Comparison of ENCODE assay signal across 1 cellular context in the genomic region with DNA sequence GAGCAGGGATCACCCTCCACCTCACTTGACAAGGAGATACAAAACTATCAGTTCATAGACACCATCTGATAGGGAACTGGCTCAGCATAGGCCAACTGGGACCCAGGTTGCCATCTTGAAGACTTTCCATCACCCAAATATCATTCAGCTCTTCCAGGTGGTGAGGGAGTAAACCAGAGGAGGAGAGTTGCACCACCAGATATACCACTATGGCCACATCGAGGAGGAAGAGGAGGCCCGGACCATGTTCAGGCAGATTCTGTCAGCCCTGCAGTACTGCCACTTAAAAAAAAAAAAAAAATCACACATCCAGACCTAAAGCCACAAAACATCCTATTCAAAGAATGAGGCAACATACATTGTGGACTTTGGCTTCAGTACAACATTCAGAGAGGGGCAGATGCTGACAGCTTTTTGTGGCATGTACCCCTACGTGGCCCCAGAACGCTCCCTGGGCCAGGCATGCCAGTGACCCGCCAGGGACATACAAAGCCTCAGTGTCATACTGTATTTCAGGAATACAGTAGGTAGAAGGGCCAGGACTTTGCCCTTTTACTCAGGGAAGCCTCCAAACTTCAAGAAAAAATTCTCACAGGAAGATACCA.
A peak's percentile ranks its signal among the peaks of the same experiment; 100 is the strongest.
TF ChIP-seq lines count a peak whose summit lies in the region.

No MANE protein-coding gene starts in this region.

TF ChIP-seq in HepG2, 621 proteins besides CTCF, POLR2A, EP300 and RAD21 (continued from another document and continues in another):
- no peak for TF ChIP-seq SNAI1 (CRISPR knock-in tag; IDR thresholded peaks at IDR 0.05; ENCODE audit: borderline replicate concordance)
- TF ChIP-seq, protein P1, sequence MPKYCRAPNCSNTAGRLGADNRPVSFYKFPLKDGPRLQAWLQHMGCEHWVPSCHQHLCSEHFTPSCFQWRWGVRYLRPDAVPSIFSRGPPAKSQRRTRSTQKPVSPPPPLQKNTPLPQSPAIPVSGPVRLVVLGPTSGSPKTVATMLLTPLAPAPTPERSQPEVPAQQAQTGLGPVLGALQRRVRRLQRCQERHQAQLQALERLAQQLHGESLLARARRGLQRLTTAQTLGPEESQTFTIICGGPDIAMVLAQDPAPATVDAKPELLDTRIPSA (CRISPR knock-in tag; IDR thresholded peaks at IDR 0.05; ENCODE audit: borderline replicate concordance): no peak
- no peak; the same call in 1 of the 2 replicates for TF ChIP-seq ESRRA (CRISPR knock-in tag; IDR thresholded peaks at IDR 0.05; ENCODE audit: low read depth)
- peak; percentile 12; the same call in 1 of the 2 replicates for TF ChIP-seq ZNF629 (CRISPR knock-in tag; conservative IDR thresholded peaks at IDR 0.05)
- TF ChIP-seq RBAK (CRISPR knock-in tag; IDR thresholded peaks at IDR 0.05): no peak
- TF ChIP-seq NPAS2 (CRISPR knock-in tag; IDR thresholded peaks at IDR 0.05; ENCODE audit: borderline replicate concordance): no peak
- TF ChIP-seq, protein P2, sequence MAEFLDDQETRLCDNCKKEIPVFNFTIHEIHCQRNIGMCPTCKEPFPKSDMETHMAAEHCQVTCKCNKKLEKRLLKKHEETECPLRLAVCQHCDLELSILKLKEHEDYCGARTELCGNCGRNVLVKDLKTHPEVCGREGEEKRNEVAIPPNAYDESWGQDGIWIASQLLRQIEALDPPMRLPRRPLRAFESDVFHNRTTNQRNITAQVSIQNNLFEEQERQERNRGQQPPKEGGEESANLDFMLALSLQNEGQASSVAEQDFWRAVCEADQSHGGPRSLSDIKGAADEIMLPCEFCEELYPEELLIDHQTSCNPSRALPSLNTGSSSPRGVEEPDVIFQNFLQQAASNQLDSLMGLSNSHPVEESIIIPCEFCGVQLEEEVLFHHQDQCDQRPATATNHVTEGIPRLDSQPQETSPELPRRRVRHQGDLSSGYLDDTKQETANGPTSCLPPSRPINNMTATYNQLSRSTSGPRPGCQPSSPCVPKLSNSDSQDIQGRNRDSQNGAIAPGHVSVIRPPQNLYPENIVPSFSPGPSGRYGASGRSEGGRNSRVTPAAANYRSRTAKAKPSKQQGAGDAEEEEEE (CRISPR knock-in tag; IDR thresholded peaks at IDR 0.05; ENCODE audit: borderline replicate concordance): peak; percentile 30; the same call in 1 of the 2 replicates
- 0 out of 2 replicates have a peak, but pooled peaks have one; percentile 31 for TF ChIP-seq KDM2A (CRISPR knock-in tag; IDR thresholded peaks at IDR 0.05; ENCODE audit: borderline replicate concordance, low read depth)
- peak; percentile 59; the same call in 1 of the 3 replicates for TF ChIP-seq MXI1 (IDR thresholded peaks at IDR 0.05; ENCODE audit: borderline replicate concordance, low read depth, low read length)
- TF ChIP-seq ZNF496 (CRISPR knock-in tag; IDR thresholded peaks at IDR 0.05; ENCODE audit: insufficient replicate concordance): no peak
- TF ChIP-seq ZFY (CRISPR knock-in tag; IDR thresholded peaks at IDR 0.05): no peak
- TF ChIP-seq, protein P3, sequence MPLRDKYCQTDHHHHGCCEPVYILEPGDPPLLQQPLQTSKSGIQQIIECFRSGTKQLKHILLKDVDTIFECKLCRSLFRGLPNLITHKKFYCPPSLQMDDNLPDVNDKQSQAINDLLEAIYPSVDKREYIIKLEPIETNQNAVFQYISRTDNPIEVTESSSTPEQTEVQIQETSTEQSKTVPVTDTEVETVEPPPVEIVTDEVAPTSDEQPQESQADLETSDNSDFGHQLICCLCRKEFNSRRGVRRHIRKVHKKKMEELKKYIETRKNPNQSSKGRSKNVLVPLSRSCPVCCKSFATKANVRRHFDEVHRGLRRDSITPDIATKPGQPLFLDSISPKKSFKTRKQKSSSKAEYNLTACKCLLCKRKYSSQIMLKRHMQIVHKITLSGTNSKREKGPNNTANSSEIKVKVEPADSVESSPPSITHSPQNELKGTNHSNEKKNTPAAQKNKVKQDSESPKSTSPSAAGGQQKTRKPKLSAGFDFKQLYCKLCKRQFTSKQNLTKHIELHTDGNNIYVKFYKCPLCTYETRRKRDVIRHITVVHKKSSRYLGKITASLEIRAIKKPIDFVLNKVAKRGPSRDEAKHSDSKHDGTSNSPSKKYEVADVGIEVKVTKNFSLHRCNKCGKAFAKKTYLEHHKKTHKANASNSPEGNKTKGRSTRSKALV (CRISPR knock-in tag; IDR thresholded peaks at IDR 0.05): no peak
- no peak for TF ChIP-seq SP2 (CRISPR knock-in tag; IDR thresholded peaks at IDR 0.05)
- TF ChIP-seq PLRG1 (conservative IDR thresholded peaks at IDR 0.05): no peak
- TF ChIP-seq ZNF274 (CRISPR knock-in tag; IDR thresholded peaks at IDR 0.05): no peak
- TF ChIP-seq HNF4A (CRISPR knock-in tag; IDR thresholded peaks at IDR 0.05): peak; percentile 93
- TF ChIP-seq, protein P4, sequence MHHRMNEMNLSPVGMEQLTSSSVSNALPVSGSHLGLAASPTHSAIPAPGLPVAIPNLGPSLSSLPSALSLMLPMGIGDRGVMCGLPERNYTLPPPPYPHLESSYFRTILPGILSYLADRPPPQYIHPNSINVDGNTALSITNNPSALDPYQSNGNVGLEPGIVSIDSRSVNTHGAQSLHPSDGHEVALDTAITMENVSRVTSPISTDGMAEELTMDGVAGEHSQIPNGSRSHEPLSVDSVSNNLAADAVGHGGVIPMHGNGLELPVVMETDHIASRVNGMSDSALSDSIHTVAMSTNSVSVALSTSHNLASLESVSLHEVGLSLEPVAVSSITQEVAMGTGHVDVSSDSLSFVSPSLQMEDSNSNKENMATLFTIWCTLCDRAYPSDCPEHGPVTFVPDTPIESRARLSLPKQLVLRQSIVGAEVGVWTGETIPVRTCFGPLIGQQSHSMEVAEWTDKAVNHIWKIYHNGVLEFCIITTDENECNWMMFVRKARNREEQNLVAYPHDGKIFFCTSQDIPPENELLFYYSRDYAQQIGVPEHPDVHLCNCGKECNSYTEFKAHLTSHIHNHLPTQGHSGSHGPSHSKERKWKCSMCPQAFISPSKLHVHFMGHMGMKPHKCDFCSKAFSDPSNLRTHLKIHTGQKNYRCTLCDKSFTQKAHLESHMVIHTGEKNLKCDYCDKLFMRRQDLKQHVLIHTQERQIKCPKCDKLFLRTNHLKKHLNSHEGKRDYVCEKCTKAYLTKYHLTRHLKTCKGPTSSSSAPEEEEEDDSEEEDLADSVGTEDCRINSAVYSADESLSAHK (CRISPR knock-in tag; IDR thresholded peaks at IDR 0.05; ENCODE audit: borderline replicate concordance): no peak
- no peak for TF ChIP-seq TBP (CRISPR knock-in tag; IDR thresholded peaks at IDR 0.05)
- no peak for TF ChIP-seq RFX3 (CRISPR knock-in tag; IDR thresholded peaks at IDR 0.05)
- TF ChIP-seq ZNF761 (CRISPR knock-in tag; conservative IDR thresholded peaks at IDR 0.05): no peak
- no peak for TF ChIP-seq CBX2 (IDR thresholded peaks at IDR 0.05; ENCODE audit: low read depth, low read length)
- TF ChIP-seq CBX2 (CRISPR knock-in tag; IDR thresholded peaks at IDR 0.05; ENCODE audit: low read depth): no peak
- peak; percentile 46; the same call in 1 of the 2 replicates for TF ChIP-seq RCOR2 (CRISPR knock-in tag; IDR thresholded peaks at IDR 0.05)
- no peak for TF ChIP-seq ZNF558 (CRISPR knock-in tag; IDR thresholded peaks at IDR 0.05; ENCODE audit: borderline replicate concordance)
- no peak for TF ChIP-seq ZNF766 (CRISPR knock-in tag; IDR thresholded peaks at IDR 0.05; ENCODE audit: borderline replicate concordance)
- TF ChIP-seq ZFP37 (CRISPR knock-in tag; IDR thresholded peaks at IDR 0.05; ENCODE audit: borderline replicate concordance): no peak
- TF ChIP-seq ZKSCAN1 (IDR thresholded peaks at IDR 0.05; ENCODE audit: low read length): no peak
- TF ChIP-seq ZNF24 (IDR thresholded peaks at IDR 0.05): no peak
- no peak for TF ChIP-seq ZNF790 (CRISPR knock-in tag; IDR thresholded peaks at IDR 0.05; ENCODE audit: borderline replicate concordance)
- TF ChIP-seq KLF16 (CRISPR knock-in tag; IDR thresholded peaks at IDR 0.05): peak in 1 of 2 experiments; percentile 74; a peak in 1 of 4 replicates
- TF ChIP-seq PHF8 (CRISPR knock-in tag; IDR thresholded peaks at IDR 0.05): no peak
- no peak for TF ChIP-seq FOXC1 (CRISPR knock-in tag; IDR thresholded peaks at IDR 0.05; ENCODE audit: borderline replicate concordance)
- TF ChIP-seq, protein P5, sequence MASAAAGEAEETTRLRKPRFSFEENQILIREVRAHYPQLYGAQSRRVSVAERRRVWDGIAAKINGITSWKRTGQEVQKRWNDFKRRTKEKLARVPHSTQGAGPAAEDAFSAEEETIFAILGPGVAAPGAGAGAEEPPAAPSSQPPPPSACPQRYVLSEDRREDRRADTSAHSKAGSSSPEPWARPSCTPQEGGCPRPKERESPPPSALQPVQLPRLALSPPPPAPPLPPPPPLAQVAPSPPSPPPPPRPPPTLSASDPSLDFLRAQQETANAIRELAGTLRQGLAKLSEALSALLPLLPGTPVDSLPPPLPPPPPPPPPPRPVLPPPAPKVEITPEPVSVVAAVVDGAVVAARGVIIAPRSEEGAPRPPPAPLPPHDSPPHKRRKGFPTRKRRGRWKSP (CRISPR knock-in tag; IDR thresholded peaks at IDR 0.05): no peak
- no peak for TF ChIP-seq ZNF792 (CRISPR knock-in tag; IDR thresholded peaks at IDR 0.05)
- peak; percentile 10; the same call in 1 of the 2 replicates for TF ChIP-seq MIXL1 (CRISPR knock-in tag; IDR thresholded peaks at IDR 0.05)
- no peak for TF ChIP-seq TSC22D2 (CRISPR knock-in tag; IDR thresholded peaks at IDR 0.05; ENCODE audit: borderline replicate concordance)
- no peak for TF ChIP-seq ZNF850 (CRISPR knock-in tag; conservative IDR thresholded peaks at IDR 0.05)
- peak; percentile 59 for TF ChIP-seq ZNF883 (CRISPR knock-in tag; IDR thresholded peaks at IDR 0.05; ENCODE audit: not compliant biosample characterization)
- no peak for TF ChIP-seq TAF1 (CRISPR knock-in tag; IDR thresholded peaks at IDR 0.05)
- TF ChIP-seq POLR2AphosphoS2 (IDR thresholded peaks at IDR 0.05; ENCODE audit: low read depth, low read length): no peak
- TF ChIP-seq, protein P6, sequence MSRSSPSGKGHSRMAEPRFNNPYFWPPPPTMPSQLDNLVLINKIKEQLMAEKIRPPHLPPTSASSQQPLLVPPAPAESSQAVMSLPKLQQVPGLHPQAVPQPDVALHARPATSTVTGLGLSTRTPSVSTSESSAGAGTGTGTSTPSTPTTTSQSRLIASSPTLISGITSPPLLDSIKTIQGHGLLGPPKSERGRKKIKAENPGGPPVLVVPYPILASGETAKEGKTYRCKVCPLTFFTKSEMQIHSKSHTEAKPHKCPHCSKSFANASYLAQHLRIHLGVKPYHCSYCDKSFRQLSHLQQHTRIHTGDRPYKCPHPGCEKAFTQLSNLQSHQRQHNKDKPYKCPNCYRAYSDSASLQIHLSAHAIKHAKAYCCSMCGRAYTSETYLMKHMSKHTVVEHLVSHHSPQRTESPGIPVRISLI (CRISPR knock-in tag; IDR thresholded peaks at IDR 0.05; ENCODE audit: borderline replicate concordance): peak; percentile 95
- no peak for TF ChIP-seq PITX1 (CRISPR knock-in tag; IDR thresholded peaks at IDR 0.05)
- no peak for TF ChIP-seq KLF11 (CRISPR knock-in tag; IDR thresholded peaks at IDR 0.05)
- TF ChIP-seq, protein P7, sequence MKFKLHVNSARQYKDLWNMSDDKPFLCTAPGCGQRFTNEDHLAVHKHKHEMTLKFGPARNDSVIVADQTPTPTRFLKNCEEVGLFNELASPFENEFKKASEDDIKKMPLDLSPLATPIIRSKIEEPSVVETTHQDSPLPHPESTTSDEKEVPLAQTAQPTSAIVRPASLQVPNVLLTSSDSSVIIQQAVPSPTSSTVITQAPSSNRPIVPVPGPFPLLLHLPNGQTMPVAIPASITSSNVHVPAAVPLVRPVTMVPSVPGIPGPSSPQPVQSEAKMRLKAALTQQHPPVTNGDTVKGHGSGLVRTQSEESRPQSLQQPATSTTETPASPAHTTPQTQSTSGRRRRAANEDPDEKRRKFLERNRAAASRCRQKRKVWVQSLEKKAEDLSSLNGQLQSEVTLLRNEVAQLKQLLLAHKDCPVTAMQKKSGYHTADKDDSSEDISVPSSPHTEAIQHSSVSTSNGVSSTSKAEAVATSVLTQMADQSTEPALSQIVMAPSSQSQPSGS (CRISPR knock-in tag; IDR thresholded peaks at IDR 0.05): peak; percentile 58; the same call in 1 of the 2 replicates
- TF ChIP-seq, protein P8, sequence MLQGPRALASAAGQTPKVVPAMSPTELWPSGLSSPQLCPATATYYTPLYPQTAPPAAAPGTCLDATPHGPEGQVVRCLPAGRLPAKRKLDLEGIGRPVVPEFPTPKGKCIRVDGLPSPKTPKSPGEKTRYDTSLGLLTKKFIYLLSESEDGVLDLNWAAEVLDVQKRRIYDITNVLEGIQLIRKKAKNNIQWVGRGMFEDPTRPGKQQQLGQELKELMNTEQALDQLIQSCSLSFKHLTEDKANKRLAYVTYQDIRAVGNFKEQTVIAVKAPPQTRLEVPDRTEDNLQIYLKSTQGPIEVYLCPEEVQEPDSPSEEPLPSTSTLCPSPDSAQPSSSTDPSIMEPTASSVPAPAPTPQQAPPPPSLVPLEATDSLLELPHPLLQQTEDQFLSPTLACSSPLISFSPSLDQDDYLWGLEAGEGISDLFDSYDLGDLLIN (CRISPR knock-in tag; IDR thresholded peaks at IDR 0.05; ENCODE audit: borderline replicate concordance): no peak
- no peak for TF ChIP-seq PRMT3 (CRISPR knock-in tag; IDR thresholded peaks at IDR 0.05; ENCODE audit: borderline replicate concordance, low read depth)
- 0 out of 2 replicates have a peak, but pooled peaks have one; percentile 39 for TF ChIP-seq SPEN (CRISPR knock-in tag; IDR thresholded peaks at IDR 0.05; ENCODE audit: low read depth)
- TF ChIP-seq, protein P9, sequence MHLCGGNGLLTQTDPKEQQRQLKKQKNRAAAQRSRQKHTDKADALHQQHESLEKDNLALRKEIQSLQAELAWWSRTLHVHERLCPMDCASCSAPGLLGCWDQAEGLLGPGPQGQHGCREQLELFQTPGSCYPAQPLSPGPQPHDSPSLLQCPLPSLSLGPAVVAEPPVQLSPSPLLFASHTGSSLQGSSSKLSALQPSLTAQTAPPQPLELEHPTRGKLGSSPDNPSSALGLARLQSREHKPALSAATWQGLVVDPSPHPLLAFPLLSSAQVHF (CRISPR knock-in tag; IDR thresholded peaks at IDR 0.05): no peak
- TF ChIP-seq ZC3H13 (CRISPR knock-in tag; IDR thresholded peaks at IDR 0.05): no peak
- no peak for TF ChIP-seq EEA1 (CRISPR knock-in tag; IDR thresholded peaks at IDR 0.05; ENCODE audit: borderline replicate concordance)
- TF ChIP-seq ZNF672 (CRISPR knock-in tag; IDR thresholded peaks at IDR 0.05): no peak
- TF ChIP-seq SOX5 (CRISPR knock-in tag; IDR thresholded peaks at IDR 0.05; ENCODE audit: borderline replicate concordance): peak; percentile 66; the same call in 1 of the 2 replicates
- no peak for TF ChIP-seq ARID2 (CRISPR knock-in tag; IDR thresholded peaks at IDR 0.05; ENCODE audit: borderline replicate concordance)
- TF ChIP-seq, protein P10, sequence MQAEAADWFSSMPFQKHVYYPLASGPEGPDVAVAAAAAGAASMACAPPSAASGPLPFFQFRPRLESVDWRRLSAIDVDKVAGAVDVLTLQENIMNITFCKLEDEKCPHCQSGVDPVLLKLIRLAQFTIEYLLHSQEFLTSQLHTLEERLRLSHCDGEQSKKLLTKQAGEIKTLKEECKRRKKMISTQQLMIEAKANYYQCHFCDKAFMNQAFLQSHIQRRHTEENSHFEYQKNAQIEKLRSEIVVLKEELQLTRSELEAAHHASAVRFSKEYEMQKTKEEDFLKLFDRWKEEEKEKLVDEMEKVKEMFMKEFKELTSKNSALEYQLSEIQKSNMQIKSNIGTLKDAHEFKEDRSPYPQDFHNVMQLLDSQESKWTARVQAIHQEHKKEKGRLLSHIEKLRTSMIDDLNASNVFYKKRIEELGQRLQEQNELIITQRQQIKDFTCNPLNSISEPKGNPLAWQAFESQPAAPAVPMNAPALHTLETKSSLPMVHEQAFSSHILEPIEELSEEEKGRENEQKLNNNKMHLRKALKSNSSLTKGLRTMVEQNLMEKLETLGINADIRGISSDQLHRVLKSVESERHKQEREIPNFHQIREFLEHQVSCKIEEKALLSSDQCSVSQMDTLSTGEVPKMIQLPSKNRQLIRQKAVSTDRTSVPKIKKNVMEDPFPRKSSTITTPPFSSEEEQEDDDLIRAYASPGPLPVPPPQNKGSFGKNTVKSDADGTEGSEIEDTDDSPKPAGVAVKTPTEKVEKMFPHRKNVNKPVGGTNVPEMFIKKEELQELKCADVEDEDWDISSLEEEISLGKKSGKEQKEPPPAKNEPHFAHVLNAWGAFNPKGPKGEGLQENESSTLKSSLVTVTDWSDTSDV (CRISPR knock-in tag; IDR thresholded peaks at IDR 0.05): no peak
